ENCODE assay signal across 11 cellular contexts in the genomic region with DNA sequence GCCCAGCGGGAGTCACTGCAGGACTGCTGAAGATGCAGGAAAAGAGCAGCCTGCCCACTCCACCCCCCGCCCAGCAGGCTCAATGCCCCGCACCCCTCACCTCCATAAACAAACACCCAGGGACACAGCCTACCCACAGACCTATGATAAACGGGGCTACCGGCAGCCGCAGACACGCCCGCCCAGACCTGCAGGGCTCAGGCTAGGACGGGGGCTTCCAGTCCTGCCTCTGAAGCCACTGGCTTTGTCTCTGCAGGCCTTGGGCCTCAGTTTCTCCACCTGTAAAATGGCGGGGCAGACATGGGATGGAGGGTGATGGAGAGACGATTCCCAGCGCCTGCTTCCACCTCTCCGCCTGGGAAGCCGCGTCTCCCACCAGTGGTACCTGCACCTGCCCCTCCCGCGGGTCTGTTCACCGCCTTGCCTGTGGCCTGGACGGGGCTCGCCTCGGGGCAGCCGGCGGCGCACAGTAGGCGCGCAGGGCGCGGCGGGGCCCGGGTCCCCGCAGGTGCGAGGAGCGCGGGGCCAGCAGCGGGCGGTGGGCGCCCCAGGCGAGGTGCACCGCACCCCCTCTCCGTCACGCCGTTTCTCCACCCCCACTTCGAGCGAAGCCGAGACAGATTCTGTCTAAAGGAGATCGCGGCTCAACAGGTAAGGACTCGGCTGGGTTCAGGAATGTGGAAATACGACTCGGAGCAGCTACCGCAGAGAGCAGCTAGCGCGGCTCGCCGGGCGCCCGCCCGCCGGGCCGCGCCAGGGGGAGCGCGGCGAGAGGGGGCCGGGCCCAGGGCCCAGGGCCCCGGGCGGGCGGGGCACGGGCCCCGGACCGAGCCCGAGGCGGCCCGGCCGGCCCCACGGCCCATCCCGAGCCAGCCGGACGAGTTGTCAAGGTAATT. TPM values are rescaled to one million over a fixed set of nuclear protein-coding genes. Genes with fewer than 3 reads are reported as not detected.
A peak's percentile ranks its signal among the peaks of the same experiment; 100 is the strongest.
DNase-seq lines count a peak whose midpoint lies in the region; ATAC-seq, FAIRE-seq and TF ChIP-seq lines count a peak whose summit lies in the region.
"Had no signal": no experiment of that assay in that cellular context is flagged by ENCODE, and none has a peak within 500 bp of the region (broad histone marks: within the 10 kb centered on the region; RNA-seq: fewer than 3 reads in every experiment).

No MANE protein-coding gene starts in this region.

- DNase-seq in HepG2 (ENCODE audit: low spot score) (no peak), right lobe of liver (no peak), astrocyte (ENCODE audit: low read depth) (no peak), kidney epithelial cell (ENCODE audit: low read depth) (no peak), SKM-1 treated with dmso at 0.1 percent for 144 hours (lab: John Stamatoyannopoulos, UW; ENCODE audit: unreplicated experiment) (no peak), NK-92 (lab: John Stamatoyannopoulos, UW; ENCODE audit: unreplicated experiment) (no peak)
- DNase-seq in activated naive CD4-positive, alpha-beta T cell treated with anti-CD3 and anti-CD28 coated beads, Interleukin-2, amount 50 U/mL, for 16 hours, result no peak
- DNase-seq: activated CD4-positive, alpha-beta T cell treated with anti-CD3 and anti-CD28 coated beads for 48 hours; NCI-H1417 treated with DMSO at 0.1 percent for 48 hours had no signal

- H4K20me1 ChIP-seq in HepG2 (ENCODE audit: insufficient read depth, low read length) (peaks cover 12% of the 10 kb centered on the region), astrocyte (ENCODE audit: insufficient read depth, low read length) (peaks cover 41% of the 10 kb centered on the region)

- H3K4me2 ChIP-seq in HepG2 (ENCODE audit: low read depth, low read length) (no peak overlapping the region), astrocyte (ENCODE audit: low read length) (peak overlapping the region; percentile 85)

- no peak for TF ChIP-seq CTCF in HepG2 (CRISPR knock-in tag; IDR thresholded peaks at IDR 0.05)
- TF ChIP-seq CTCF in right lobe of liver (IDR thresholded peaks at IDR 0.05), result no peak
- no peak for TF ChIP-seq CTCF in astrocyte (IDR thresholded peaks at IDR 0.05; ENCODE audit: insufficient read depth, low read depth, low read length)
- TF ChIP-seq CTCF in kidney epithelial cell (IDR thresholded peaks at IDR 0.05; ENCODE audit: insufficient read depth, low read length, poor library complexity, severe bottlenecking), result no peak

- H3K27ac ChIP-seq in HepG2 (ENCODE audit: extremely low read length, insufficient read depth, low read length) (no peak overlapping the region), right lobe of liver (no peak overlapping the region), astrocyte (ENCODE audit: low read depth, low read length) (no peak overlapping the region), urinary bladder (ENCODE audit: low read depth) (peak overlapping the region; percentile 62)

- H3K79me2 ChIP-seq in HepG2 (ENCODE audit: insufficient read depth, low read length) (no peaks in the 10 kb centered on the region), astrocyte (ENCODE audit: insufficient read depth, low read length) (peaks cover 25% of the 10 kb centered on the region)

- TF ChIP-seq POLR2A in HepG2 (IDR thresholded peaks at IDR 0.05; ENCODE audit: insufficient read depth in 1 of 2, low read depth in 2 of 2, low read length in 2 of 2) (no peak), right lobe of liver (IDR thresholded peaks at IDR 0.05) (no peak)

- intact Hi-C loops in HepG2 (cut with micrococcal nuclease; ENCODE audit: unreplicated experiment), result no loop called here
- intact Hi-C loops in right lobe of liver (cut with DNase I), result no loop called here

- H3K27me3 Mint-ChIP-seq in astrocyte (ENCODE audit: low read depth, unreplicated experiment), result peaks cover 37% of the 10 kb centered on the region

- no peaks in the 10 kb centered on the region for H3K36me3 Mint-ChIP-seq in astrocyte (ENCODE audit: low read depth, unreplicated experiment)
- H3K36me3 Mint-ChIP-seq: CD14-positive monocyte had no signal

- H2AFZ ChIP-seq in HepG2 (ENCODE audit: low read length), result no peak overlapping the region
- no peak overlapping the region for H2AFZ ChIP-seq in astrocyte (ENCODE audit: low read depth, low read length)

- ATAC-seq in HepG2, result no peak
- no peak for ATAC-seq in right lobe of liver

- H3K4me3 ChIP-seq in HepG2 (replicated peaks in 1 of 3; ENCODE audit: insufficient read depth in 1 of 3, low read depth in 2 of 3, low read length in 3 of 3), result peak overlapping the region in 1 of 3 experiments; percentile 48; a peak in 1 of 6 replicates
- H3K4me3 ChIP-seq in right lobe of liver, result no peak overlapping the region
- H3K4me3 ChIP-seq in astrocyte (ENCODE audit: insufficient read depth, low read depth, low read length), result no peak overlapping the region
- peak overlapping the region; percentile 50 for H3K4me3 ChIP-seq in kidney epithelial cell (ENCODE audit: low read depth, low read length)
- H3K4me3 ChIP-seq in urinary bladder (ENCODE audit: low read depth, low read length), result peak overlapping the region; percentile 38

- no peak overlapping the region for H3K9ac ChIP-seq in HepG2 (ENCODE audit: insufficient read depth, low read depth, low read length)
- no peak overlapping the region for H3K9ac ChIP-seq in astrocyte (ENCODE audit: low read length)

- H3K27ac Mint-ChIP-seq in astrocyte (ENCODE audit: unreplicated experiment), result no peak overlapping the region

- WGBS in HepG2 (ENCODE audit: low lambda C conversion rate), result no CpG with 5 or more reads among the region's 79 CpGs
- 12% methylated on average over 13 of the region's 79 CpGs for WGBS in right lobe of liver (ENCODE audit: insufficient coverage, low coverage, low lambda C conversion rate, missing lambda C conversion rate)
- 2% methylated on average over 79 of the region's 79 CpGs for WGBS in urinary bladder

- no peak for TF ChIP-seq RAD21 in HepG2 (CRISPR knock-in tag; IDR thresholded peaks at IDR 0.05)

- H3K9me3 ChIP-seq in HepG2 (ENCODE audit: low read length) (no peaks in the 10 kb centered on the region), right lobe of liver (no peaks in the 10 kb centered on the region), astrocyte (ENCODE audit: insufficient read depth, low read depth, low read length) (no peaks in the 10 kb centered on the region)

- POLR2A ChIA-PET in HepG2 (lab: Yijun Ruan, JAX), result no interaction called here

- H3K9me3 Mint-ChIP-seq in astrocyte (ENCODE audit: unreplicated experiment), result no peaks in the 10 kb centered on the region

- H3K36me3 ChIP-seq in HepG2 (replicated peaks in 1 of 2; ENCODE audit: control insufficient read depth in 1 of 2, insufficient read depth in 2 of 2, low read length in 2 of 2) (no peaks in the 10 kb centered on the region), right lobe of liver (no peaks in the 10 kb centered on the region), astrocyte (ENCODE audit: insufficient read depth, low read length) (no peaks in the 10 kb centered on the region), kidney epithelial cell (ENCODE audit: control insufficient read depth, insufficient read depth, low read length) (no peaks in the 10 kb centered on the region), urinary bladder (ENCODE audit: insufficient read depth) (no peaks in the 10 kb centered on the region)

- H3K4me1 ChIP-seq in HepG2 (ENCODE audit: insufficient read depth, low read length) (peaks cover 26% of the 10 kb centered on the region), right lobe of liver (peaks cover 0 to 17% (median 2%) of the 10 kb centered on the region in 4 donors), astrocyte (ENCODE audit: insufficient read depth, low read length) (peaks cover 20% of the 10 kb centered on the region), urinary bladder (ENCODE audit: insufficient read depth) (no peaks in the 10 kb centered on the region)

- no peaks in the 10 kb centered on the region for H3K4me1 Mint-ChIP-seq in astrocyte (ENCODE audit: low read depth, unreplicated experiment)

- CTCF ChIA-PET in HepG2 (lab: Yijun Ruan, JAX; ENCODE audit: low intra/inter-chr PET ratio, low total read pairs), result no interaction called here

- FAIRE-seq in HepG2 (lab: Jason Lieb, UNC), result no peak
- FAIRE-seq in astrocyte (lab: Jason Lieb, UNC), result no peak

- H3K4me3 Mint-ChIP-seq in astrocyte (ENCODE audit: unreplicated experiment), result peak overlapping the region; percentile 16

- BruUV-seq in HepG2 (replicated peaks; lab: Mats Ljungman, UMichigan), result no TSS peak

- H3K27me3 ChIP-seq in HepG2 (ENCODE audit: control insufficient read depth in 1 of 2, insufficient read depth in 2 of 2, low read length in 2 of 2) (peaks cover 23 to 64% of the 10 kb centered on the region in 2 experiments), right lobe of liver (peaks cover 9 to 32% of the 10 kb centered on the region in 2 donors), astrocyte (ENCODE audit: insufficient read depth, low read length) (peaks cover 23% of the 10 kb centered on the region), kidney epithelial cell (ENCODE audit: control insufficient read depth, insufficient read depth, low read length) (peaks cover 13% of the 10 kb centered on the region)

- in situ Hi-C loops in HepG2 (cut with HindIII; ENCODE audit: extremely low pct_ligation_motif_present, low pct_unique_long_range_greater_than_20kb), result no loop called here

- TF ChIP-seq EP300 in HepG2 (IDR thresholded peaks at IDR 0.05; ENCODE audit: low read depth in 2 of 2, low read length in 2 of 2) (no peak), HepG2 (CRISPR knock-in tag; IDR thresholded peaks at IDR 0.05; ENCODE audit: borderline replicate concordance) (no peak)

RNA-seq across cellular contexts. Expression of gene WNT7B, which starts 1.4 kb away (rescaled TPM):
- 0.09 and 0.24 TPM in 2 replicates for total RNA-seq in HepG2 (2016; rRNA removed; fragmentation: Illumina TruSeq; extraction: Trizol)
- 0.09 TPM in 1 of 2 replicates, not detected in the other for total RNA-seq in HepG2 (2016; cell fraction: cytosol; rRNA removed; fragmentation: Illumina TruSeq; extraction: Trizol; ENCODE audit: low read depth)
- total RNA-seq in HepG2 (2016; cell fraction: insoluble cytoplasmic fraction; rRNA removed; fragmentation: Illumina TruSeq; extraction: Trizol), result 0.06 and 0.33 TPM in 2 replicates
- 0.10 and 0.12 TPM in 2 replicates for total RNA-seq in HepG2 (2016; cell fraction: membrane; rRNA removed; fragmentation: Illumina TruSeq; extraction: Trizol)
- not detected in 2 replicates for total RNA-seq in HepG2 (2016; cell fraction: nucleus; rRNA removed; fragmentation: Illumina TruSeq; extraction: Trizol)
- polyA plus RNA-seq in HepG2 (2011; rRNA removed), result 0.04 TPM in 1 of 2 replicates, not detected in the other
- 0.08 and 0.17 TPM in 2 replicates for polyA plus RNA-seq in HepG2 (2011; cell fraction: cytosol; rRNA removed)
- 0.05 and 0.08 TPM in 2 replicates for polyA plus RNA-seq in HepG2 (2011; cell fraction: nucleus; rRNA removed)
- polyA plus RNA-seq in HepG2 (2012), result 0.08 TPM in 1 of 2 replicates, not detected in the other
- 0.07 and 0.10 TPM in 2 replicates for polyA plus RNA-seq in HepG2 (2016; cell fraction: cytosol; fragmentation: Illumina TruSeq; extraction: Trizol; ENCODE audit: low read depth)
- 0.27 and 0.40 TPM in 2 replicates for polyA plus RNA-seq in HepG2 (2016; cell fraction: insoluble cytoplasmic fraction; fragmentation: Illumina TruSeq; extraction: Trizol; ENCODE audit: low read depth)
- polyA plus RNA-seq in HepG2 (2016; cell fraction: membrane; fragmentation: Illumina TruSeq; extraction: Trizol; ENCODE audit: low read depth), result 0.12 and 0.22 TPM in 2 replicates
- polyA plus RNA-seq in HepG2 (2016; cell fraction: nucleus; fragmentation: Illumina TruSeq; extraction: Trizol; ENCODE audit: insufficient read depth, low read depth), result 0.25 and 0.30 TPM in 2 replicates
- polyA minus RNA-seq in HepG2 (2011; rRNA and poly(A)+ RNA removed; ENCODE audit: low replicate concordance), result 0.30 and 2.8 TPM in 2 replicates
- 0.20 TPM in 1 of 2 replicates, not detected in the other for polyA minus RNA-seq in HepG2 (2011; cell fraction: cytosol; rRNA and poly(A)+ RNA removed)
- polyA minus RNA-seq in HepG2 (2011; cell fraction: nucleus; rRNA and poly(A)+ RNA removed), result not detected in 2 replicates
- under 1 TPM in 2 of 6 experiments, not detected in 4; 0.10 to 0.12 TPM for total RNA-seq in right lobe of liver
- 1.6 and 1.7 TPM in 2 replicates for total RNA-seq in astrocyte
- 15.3 and 19.2 TPM in 2 replicates for total RNA-seq in kidney epithelial cell
- 3.1 TPM for total RNA-seq in urinary bladder
- polyA plus RNA-seq in urinary bladder, result 4.1 TPM
- polyA plus RNA-seq: CD14-positive monocyte had no signal

Comparison
In these comparisons a context has a peak if more than half of its experiments do, and no peak if none do; other contexts are left out.
1. H3K4me3 ChIP-seq: peak in kidney epithelial cell (single experiment) and urinary bladder (single experiment); none in right lobe of liver (0 of 3) and astrocyte (single experiment).